11 cellular contexts compared by ENCODE assay signal in genomic region chr12:124682425-124683329, GRCh38.
DNase-seq lines count a peak whose midpoint lies in the region; ATAC-seq and TF ChIP-seq lines count a peak whose summit lies in the region.
"Had no signal": no experiment of that assay in that cellular context is flagged by ENCODE, and none has a peak within 500 bp of the region (broad histone marks: within the 10 kb centered on the region; RNA-seq: fewer than 3 reads in every experiment).

No MANE protein-coding gene starts in this region.

- H3K27ac ChIP-seq in HEK293 (ENCODE audit: extremely low read depth, low read depth, low read length) (no peak overlapping the region), skin epidermis (peak overlapping the region in 18 of 21 experiments; percentile 1 to 87 (median 46))

- DNase-seq in activated T-helper 1 cell treated with anti-CD3 and anti-CD28 coated beads, Interleukin-12 subunit alpha, Interleukin-12 subunit beta, Interleukin-2, Interleukin-4 antibody, amounts not matched to agents 30 ng/mL and 10 ng/mL and 1 ng/mL, durations not matched to agents 14 hours and 24 hours and 36 hours (ENCODE audit: low spot score), result no peak
- DNase-seq in left colon, result no peak
- DNase-seq in DMS53 (lab: John Stamatoyannopoulos, UW), result no peak
- DNase-seq: activated CD4-positive, CD25-positive, alpha-beta regulatory T cell treated with anti-CD3 and anti-CD28 coated beads, Interleukin-2, amount 50 U/mL, for 72 hours; activated gamma-delta T cell treated with Interleukin-2 at 50 U/mL for 16 hours; NCI-H2029 treated with DMSO at 0.1 percent for 48 hours had no signal

- no peak for TF ChIP-seq CTCF in HEK293 (tag by site-specific recombination; IDR thresholded peaks at IDR 0.05)

- CTCF ChIA-PET in HEK293 (lab: Yijun Ruan, JAX), result interaction anchor here (0.6 to 1.9 kb wide), 7 partner anchors 38 to 85 kb away, joined by 3 to 7 read pairs (median 4); no protein-coding TSS in a partner anchor

- no peak overlapping the region for H3K4me3 ChIP-seq in HEK293 (ENCODE audit: low read depth, low read length)
- no peak overlapping the region for H3K4me3 ChIP-seq in skin epidermis

- H3K27ac Mint-ChIP-seq in activated T-helper 1 cell treated with anti-CD3 and anti-CD28 coated beads, Interleukin-12 subunit alpha, Interleukin-12 subunit beta, Interleukin-2, Interleukin-4 antibody, amounts not matched to agents 30 ng/mL and 10 ng/mL and 1 ng/mL, durations not matched to agents 14 hours and 24 hours and 36 hours, result peak overlapping the region; percentile 26

- POLR2A ChIA-PET in HEK293 (lab: Yijun Ruan, JAX), result interaction anchor here (0.6 to 1.0 kb wide), 2 partner anchors 9 to 38 kb away, joined by 4 read pairs; no protein-coding TSS in a partner anchor

- ATAC-seq in left colon (peak; percentile 29), GM21360 (IDR thresholded peaks at IDR 0.05; ENCODE audit: unreplicated experiment) (no peak), HG03378 (IDR thresholded peaks at IDR 0.05; ENCODE audit: unreplicated experiment) (no peak), HG03460 (IDR thresholded peaks at IDR 0.05; ENCODE audit: unreplicated experiment) (no peak)

- peaks cover 13% of the 10 kb centered on the region for H3K27me3 Mint-ChIP-seq in activated T-helper 1 cell treated with anti-CD3 and anti-CD28 coated beads, Interleukin-12 subunit alpha, Interleukin-12 subunit beta, Interleukin-2, Interleukin-4 antibody, amounts not matched to agents 30 ng/mL and 10 ng/mL and 1 ng/mL, durations not matched to agents 14 hours and 24 hours and 36 hours (ENCODE audit: insufficient read depth)

- intact Hi-C loops in activated T-helper 1 cell treated with anti-CD3 and anti-CD28 coated beads, Interleukin-12 subunit alpha, Interleukin-12 subunit beta, Interleukin-2, Interleukin-4 antibody, amounts not matched to agents 30 ng/mL and 10 ng/mL and 1 ng/mL, durations not matched to agents 14 hours and 24 hours and 36 hours (cut with micrococcal nuclease), result no loop called here
- intact Hi-C loops in left colon (cut with DNase I, micrococcal nuclease), result no loop called here

- H3K4me3 Mint-ChIP-seq in activated T-helper 1 cell treated with anti-CD3 and anti-CD28 coated beads, Interleukin-12 subunit alpha, Interleukin-12 subunit beta, Interleukin-2, Interleukin-4 antibody, amounts not matched to agents 30 ng/mL and 10 ng/mL and 1 ng/mL, durations not matched to agents 14 hours and 24 hours and 36 hours, result no peak overlapping the region

- no peaks in the 10 kb centered on the region for H3K9me3 ChIP-seq in HEK293 (ENCODE audit: control insufficient read depth, insufficient read depth, low read depth, low read length)

- peaks cover 5% of the 10 kb centered on the region for H3K9me3 Mint-ChIP-seq in activated T-helper 1 cell treated with anti-CD3 and anti-CD28 coated beads, Interleukin-12 subunit alpha, Interleukin-12 subunit beta, Interleukin-2, Interleukin-4 antibody, amounts not matched to agents 30 ng/mL and 10 ng/mL and 1 ng/mL, durations not matched to agents 14 hours and 24 hours and 36 hours

- no peaks in the 10 kb centered on the region; the same call in 1 of the 2 replicates for H3K4me1 ChIP-seq in HEK293 (ENCODE audit: control insufficient read depth, insufficient read depth, low read length)

- H3K36me3 ChIP-seq in HEK293 (ENCODE audit: control insufficient read depth in 2 of 2, insufficient read depth in 1 of 2, low read length in 2 of 2), result no peaks in the 10 kb centered on the region

- peaks cover 24% of the 10 kb centered on the region for H3K4me1 Mint-ChIP-seq in activated T-helper 1 cell treated with anti-CD3 and anti-CD28 coated beads, Interleukin-12 subunit alpha, Interleukin-12 subunit beta, Interleukin-2, Interleukin-4 antibody, amounts not matched to agents 30 ng/mL and 10 ng/mL and 1 ng/mL, durations not matched to agents 14 hours and 24 hours and 36 hours (ENCODE audit: low read depth)

- H3K36me3 Mint-ChIP-seq in activated T-helper 1 cell treated with anti-CD3 and anti-CD28 coated beads, Interleukin-12 subunit alpha, Interleukin-12 subunit beta, Interleukin-2, Interleukin-4 antibody, amounts not matched to agents 30 ng/mL and 10 ng/mL and 1 ng/mL, durations not matched to agents 14 hours and 24 hours and 36 hours (ENCODE audit: low read depth), result peaks cover 2% of the 10 kb centered on the region

TF ChIP-seq in HEK293, 187 proteins besides CTCF, POLR2A, EP300 and RAD21:
- TF ChIP-seq ZIC2 (tag by site-specific recombination; IDR thresholded peaks at IDR 0.05) (peak; percentile 14; the same call in 1 of the 2 replicates), ZNF623 (tag by site-specific recombination; IDR thresholded peaks at IDR 0.05) (peak; percentile 98), ZNF707 (tag by site-specific recombination; IDR thresholded peaks at IDR 0.05) (no peak), ZNF639 (tag by site-specific recombination; IDR thresholded peaks at IDR 0.05) (0 out of 2 replicates have a peak, but pooled peaks have one; percentile 49)
